ENCODE assay signal across 12 cellular contexts in the genomic region with DNA sequence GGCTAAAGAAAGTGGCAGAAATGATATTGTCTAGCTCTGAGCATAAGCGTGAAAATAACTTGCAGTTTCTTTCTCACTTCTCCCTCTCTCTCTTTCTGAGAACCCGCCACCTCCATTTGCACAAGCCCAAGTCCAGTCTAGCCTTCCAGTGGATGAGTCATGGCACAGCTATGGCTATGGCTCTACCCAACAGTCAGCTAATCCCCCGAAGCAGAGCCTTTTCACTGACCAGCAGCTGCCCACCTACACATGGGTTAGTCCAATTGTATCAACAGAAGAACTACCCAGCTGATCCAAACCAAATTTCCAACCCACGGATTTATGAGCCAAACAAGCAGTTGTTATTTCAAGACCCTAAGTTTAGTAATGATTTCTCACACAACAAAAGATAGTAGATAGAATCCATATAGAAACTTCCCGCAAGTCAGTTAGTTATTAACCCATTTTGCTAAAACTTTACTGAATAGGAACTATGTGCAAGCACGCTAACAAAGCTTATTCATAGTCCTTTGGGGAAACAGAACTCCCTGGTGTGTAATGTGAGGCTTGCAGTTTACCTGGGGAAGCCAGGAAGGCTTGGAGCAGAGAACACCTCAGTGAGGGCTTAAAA.
DNase-seq lines count a peak whose midpoint lies in the region; ATAC-seq, FAIRE-seq and TF ChIP-seq lines count a peak whose summit lies in the region.
"Had no signal": no experiment of that assay in that cellular context is flagged by ENCODE, and none has a peak within 500 bp of the region (broad histone marks: within the 10 kb centered on the region; RNA-seq: fewer than 3 reads in every experiment).

No MANE protein-coding gene starts in this region.

- H3K27me3 ChIP-seq in CD4-positive, alpha-beta T cell (ENCODE audit: control insufficient read depth, insufficient read depth, low read length): no peaks in the 10 kb centered on the region
- H3K27me3 ChIP-seq in fibroblast of lung (ENCODE audit: control insufficient read depth, insufficient read depth, low read length) (no peaks in the 10 kb centered on the region), testis (no peaks in the 10 kb centered on the region)

- TF ChIP-seq CTCF in CD4-positive, alpha-beta T cell (IDR thresholded peaks at IDR 0.05): no peak
- TF ChIP-seq CTCF in RWPE1 (conservative IDR thresholded peaks at IDR 0.05; ENCODE audit: low read depth) (no peak), fibroblast of lung (conservative IDR thresholded peaks at IDR 0.05 in 1 of 2, IDR thresholded peaks at IDR 0.05 in 1 of 2; ENCODE audit: low read depth in 1 of 2, low read length in 2 of 2) (no peak), testis (IDR thresholded peaks at IDR 0.05) (no peak)

- peaks cover 4% of the 10 kb centered on the region for H3K4me1 ChIP-seq in fibroblast of lung (ENCODE audit: control insufficient read depth, extremely low read depth, insufficient read depth, low read length)
- H3K4me1 ChIP-seq in testis: no peaks in the 10 kb centered on the region

- peaks cover 79% of the 10 kb centered on the region for H3K4me1 Mint-ChIP-seq in CD4-positive, alpha-beta T cell (ENCODE audit: low read depth)

- H3K27ac ChIP-seq in CD4-positive, alpha-beta T cell (ENCODE audit: low read depth, low read length): no peak overlapping the region
- H3K27ac ChIP-seq in RWPE1 (no peak overlapping the region), fibroblast of lung (ENCODE audit: insufficient read depth, low read length) (no peak overlapping the region), testis (no peak overlapping the region)

- H3K4me2 ChIP-seq in fibroblast of lung (ENCODE audit: extremely low read depth, insufficient read depth, low read length): no peak overlapping the region
- H3K4me2 ChIP-seq: smooth muscle cell had no signal

- peak overlapping the region; percentile 66 for H3K4me3 Mint-ChIP-seq in CD4-positive, alpha-beta T cell

- no peak for ATAC-seq in CD4-positive, alpha-beta T cell (ENCODE audit: poor library complexity)
- no peak for ATAC-seq in HG03442 (IDR thresholded peaks at IDR 0.05; ENCODE audit: unreplicated experiment)

- CTCF ChIA-PET in CD4-positive, alpha-beta T cell (lab: Charles Lee): interaction anchor here (1.5 kb wide), 1 partner anchor 207 kb away, joined by 3 read pairs; no protein-coding TSS in a partner anchor
- CTCF ChIA-PET in RWPE1 (lab: Yijun Ruan, JAX): no interaction called here

- no peaks in the 10 kb centered on the region for H3K36me3 ChIP-seq in fibroblast of lung (ENCODE audit: control insufficient read depth, insufficient read depth, low read length)
- no peaks in the 10 kb centered on the region for H3K36me3 ChIP-seq in testis (ENCODE audit: low read depth, missing control alignments)

- H4K20me1 ChIP-seq in fibroblast of lung (ENCODE audit: control insufficient read depth, extremely low read depth, insufficient read depth, low read length): no peaks in the 10 kb centered on the region

- H3K4me3 ChIP-seq in fibroblast of lung (replicated peaks in 1 of 4; ENCODE audit: control extremely low read depth in 1 of 4, insufficient read depth in 1 of 4, low read depth in 3 of 4, low read length in 4 of 4) (no peak overlapping the region), testis (no peak overlapping the region)
- H3K4me3 ChIP-seq: smooth muscle cell had no signal

- 92 to 97% methylated on average over 6 of the region's 6 CpGs for WGBS in testis, 2 donors

- no peak overlapping the region for H2AFZ ChIP-seq in fibroblast of lung (ENCODE audit: low read length)

- H3K27ac Mint-ChIP-seq in CD4-positive, alpha-beta T cell: peak overlapping the region; percentile 83

- no peak for TF ChIP-seq POLR2A in testis (IDR thresholded peaks at IDR 0.05)

- H3K9me3 ChIP-seq in CD4-positive, alpha-beta T cell (ENCODE audit: control insufficient read depth, low read length): no peaks in the 10 kb centered on the region
- H3K9me3 ChIP-seq in fibroblast of lung (ENCODE audit: control insufficient read depth, insufficient read depth, low read depth, low read length) (no peaks in the 10 kb centered on the region), testis (no peaks in the 10 kb centered on the region)

- DNase-seq in CD4-positive, alpha-beta T cell: no peak
- DNase-seq in GM18507 (ENCODE audit: extremely low spot score, insufficient read length, low read depth): no peak
- DNase-seq in RWPE1 (ENCODE audit: low spot score): peak; percentile 10
- peak; percentile 15 to 69 for DNase-seq in fibroblast of lung (ENCODE audit: low read depth in 2 of 2)
- no peak for DNase-seq in testis
- no peak for DNase-seq in NCI-H2029 treated with DMSO at 0.1 percent for 48 hours (lab: John Stamatoyannopoulos, UW)
- no peak for DNase-seq in NCI-H345 treated with DMSO at 0.1 percent for 48 hours (lab: John Stamatoyannopoulos, UW; ENCODE audit: unreplicated experiment)
- DNase-seq: C1 segment of cervical spinal cord, caudate nucleus, NCI-H1105 had no signal

- POLR2A ChIA-PET in CD4-positive, alpha-beta T cell (lab: Charles Lee): interaction anchor here (1.5 kb wide), 1 partner anchor 10 kb away, joined by 6 read pairs; no protein-coding TSS in a partner anchor
- POLR2A ChIA-PET in RWPE1 (lab: Yijun Ruan, JAX; ENCODE audit: low non-redundant PET): no interaction called here

- H3K79me2 ChIP-seq in fibroblast of lung (ENCODE audit: control insufficient read depth, insufficient read depth, low read length): no peaks in the 10 kb centered on the region

- no peaks in the 10 kb centered on the region for H3K27me3 Mint-ChIP-seq in CD4-positive, alpha-beta T cell

- H3K36me3 Mint-ChIP-seq in CD4-positive, alpha-beta T cell (ENCODE audit: low read depth): peaks cover 14% of the 10 kb centered on the region

- intact Hi-C loops in CD4-positive, alpha-beta T cell (cut with DNase I, micrococcal nuclease): loop anchor here (5.0 to 10.0 kb wide), 3 partner anchors 166 to 281 kb away; partner anchors contain the start of gene INPP4B (in 1 of the 2)
- intact Hi-C loops in testis (cut with DNase I; ENCODE audit: low total_unique reads): no loop called here

- H3K9ac ChIP-seq in fibroblast of lung (ENCODE audit: insufficient read depth, low read length): no peak overlapping the region

- H3K9me3 Mint-ChIP-seq in CD4-positive, alpha-beta T cell: no peaks in the 10 kb centered on the region

- FAIRE-seq in GM18507 (lab: Jason Lieb, UNC): peak; percentile 26

Comparison
In these comparisons a context has a peak if more than half of its experiments do, and no peak if none do; other contexts are left out.
1. DNase-seq: peak in RWPE1 (single experiment) and fibroblast of lung (2 of 2); none in CD4-positive, alpha-beta T cell (0 of 10), GM18507 (single experiment), testis (single experiment), NCI-H2029 treated with DMSO at 0.1 percent for 48 hours (single experiment) and NCI-H345 treated with DMSO at 0.1 percent for 48 hours (single experiment).